Comparison of ENCODE assay signal across 8 cellular contexts in genomic region chr4:113447695-113448265, GRCh38.
DNase-seq lines count a peak whose midpoint lies in the region; ATAC-seq lines count a peak whose summit lies in the region.

No MANE protein-coding gene starts in this region.

- no peaks in the 10 kb centered on the region for H3K27me3 ChIP-seq in Karpas-422 (ENCODE audit: low read length)
- H3K27me3 ChIP-seq in effector memory CD4-positive, alpha-beta T cell (replicated peaks; ENCODE audit: control insufficient read depth, insufficient read depth, low read length, poor library complexity, severe bottlenecking): no peaks in the 10 kb centered on the region

- peaks cover 20% of the 10 kb centered on the region for H3K4me1 Mint-ChIP-seq in stimulated activated naive CD8-positive, alpha-beta T cell treated with anti-CD3 and anti-CD28 coated beads, Interleukin-15, amount 100 ng/mL, for 72 hours

- H4K20me1 ChIP-seq in Karpas-422 (ENCODE audit: insufficient read depth, low read depth, low read length): no peaks in the 10 kb centered on the region

- peaks cover 4 to 7% of the 10 kb centered on the region in 2 donors for H3K9me3 Mint-ChIP-seq in stimulated activated naive CD8-positive, alpha-beta T cell treated with anti-CD3 and anti-CD28 coated beads, Interleukin-15, amount 100 ng/mL, for 72 hours

- H3K4me3 ChIP-seq in Karpas-422 (ENCODE audit: low read length): no peak overlapping the region
- H3K4me3 ChIP-seq in effector memory CD4-positive, alpha-beta T cell (ENCODE audit: insufficient read depth, low read depth, low read length, poor library complexity, severe bottlenecking): no peak overlapping the region

- H3K4me2 ChIP-seq in Karpas-422 (ENCODE audit: low read depth, low read length, poor library complexity, severe bottlenecking): no peak overlapping the region

- no peak overlapping the region for H2AFZ ChIP-seq in Karpas-422 (ENCODE audit: low read length)

- no peaks in the 10 kb centered on the region for H3K9me2 ChIP-seq in Karpas-422 (replicated peaks; ENCODE audit: insufficient read depth, low read length)

- DNase-seq in stimulated activated naive CD8-positive, alpha-beta T cell treated with anti-CD3 and anti-CD28 coated beads, Interleukin-15, Interleukin-2, amounts not matched to agents 100 U/mL and 50 U/mL, for 24 hours: peak; percentile 13
- DNase-seq in stimulated activated naive CD8-positive, alpha-beta T cell treated with anti-CD3 and anti-CD28 coated beads, Interleukin-15, amount 100 ng/mL, for 72 hours: no peak
- DNase-seq in medulla oblongata (ENCODE audit: extremely low spot score) (peak; percentile 82), Karpas-422 (no peak), midbrain (lab: John Stamatoyannopoulos, UW) (no peak), NCI-H446 (lab: John Stamatoyannopoulos, UW) (no peak)
- no peak for DNase-seq in effector memory CD4-positive, alpha-beta T cell

- no peak overlapping the region for H3K27ac Mint-ChIP-seq in stimulated activated naive CD8-positive, alpha-beta T cell treated with anti-CD3 and anti-CD28 coated beads, Interleukin-15, amount 100 ng/mL, for 72 hours

- ATAC-seq in stimulated activated naive CD8-positive, alpha-beta T cell treated with anti-CD3 and anti-CD28 coated beads, Interleukin-15, Interleukin-2, amounts not matched to agents 100 U/mL and 50 U/mL, for 24 hours: peak; percentile 64
- ATAC-seq in stimulated activated naive CD8-positive, alpha-beta T cell treated with anti-CD3 and anti-CD28 coated beads, Interleukin-15, amount 100 ng/mL, for 72 hours: no peak
- ATAC-seq in HG03432 (IDR thresholded peaks at IDR 0.05; ENCODE audit: unreplicated experiment): peak; percentile 87

- no peak overlapping the region for H3K4me3 Mint-ChIP-seq in stimulated activated naive CD8-positive, alpha-beta T cell treated with anti-CD3 and anti-CD28 coated beads, Interleukin-15, amount 100 ng/mL, for 72 hours

- no peaks in the 10 kb centered on the region for H3K9me3 ChIP-seq in Karpas-422 (ENCODE audit: low read length)
- H3K9me3 ChIP-seq in effector memory CD4-positive, alpha-beta T cell (ENCODE audit: control insufficient read depth, low read length): no peaks in the 10 kb centered on the region

- H3K27ac ChIP-seq in Karpas-422 (ENCODE audit: low read length): no peak overlapping the region
- no peak overlapping the region for H3K27ac ChIP-seq in effector memory CD4-positive, alpha-beta T cell (ENCODE audit: insufficient read depth, low read length, poor library complexity, severe bottlenecking)

- no peaks in the 10 kb centered on the region for H3K27me3 Mint-ChIP-seq in stimulated activated naive CD8-positive, alpha-beta T cell treated with anti-CD3 and anti-CD28 coated beads, Interleukin-15, amount 100 ng/mL, for 72 hours

- H3K4me1 ChIP-seq in Karpas-422 (ENCODE audit: low read length): no peaks in the 10 kb centered on the region
- H3K4me1 ChIP-seq in effector memory CD4-positive, alpha-beta T cell (ENCODE audit: control insufficient read depth, insufficient read depth, low read length, poor library complexity, severe bottlenecking): no peaks in the 10 kb centered on the region

- H3K36me3 ChIP-seq in Karpas-422 (ENCODE audit: insufficient read depth, low read length): peaks cover 5% of the 10 kb centered on the region; the same call in 1 of the 2 replicates
- no peaks in the 10 kb centered on the region for H3K36me3 ChIP-seq in effector memory CD4-positive, alpha-beta T cell (ENCODE audit: control insufficient read depth, insufficient read depth, low read length)

- no peaks in the 10 kb centered on the region for H3K79me2 ChIP-seq in Karpas-422 (ENCODE audit: low read length)

- no peak overlapping the region for H3K9ac ChIP-seq in Karpas-422 (ENCODE audit: low read length)

Comparison
In these comparisons a context has a peak if more than half of its experiments do, and no peak if none do; other contexts are left out.
1. DNase-seq: peak in stimulated activated naive CD8-positive, alpha-beta T cell treated with anti-CD3 and anti-CD28 coated beads, Interleukin-15, Interleukin-2, amounts not matched to agents 100 U/mL and 50 U/mL, for 24 hours (single experiment) and medulla oblongata (single experiment); none in stimulated activated naive CD8-positive, alpha-beta T cell treated with anti-CD3 and anti-CD28 coated beads, Interleukin-15, amount 100 ng/mL, for 72 hours (0 of 2), Karpas-422 (single experiment), midbrain (single experiment), NCI-H446 (0 of 2) and effector memory CD4-positive, alpha-beta T cell (0 of 3).